In genomic region chrX:20442597-20442996, GRCh38 we compare ENCODE assay signal across 8 cellular contexts.
DNase-seq lines count a peak whose midpoint lies in the region; ATAC-seq, FAIRE-seq and TF ChIP-seq lines count a peak whose summit lies in the region.

No MANE protein-coding gene starts in this region.

- intact Hi-C loops in breast epithelium (cut with DNase I; ENCODE audit: low total_unique reads), result no loop called here

- no peak for TF ChIP-seq POLR2A in breast epithelium (IDR thresholded peaks at IDR 0.05)

- no peak overlapping the region for H3K4me2 ChIP-seq in keratinocyte (ENCODE audit: control insufficient read depth, extremely low read depth, insufficient read depth, low read depth, low read length)

- ATAC-seq in HG02981 (IDR thresholded peaks at IDR 0.05; ENCODE audit: unreplicated experiment) (peak; percentile 55), HG03108 (IDR thresholded peaks at IDR 0.05; ENCODE audit: unreplicated experiment) (no peak)

- H3K9me3 ChIP-seq in WERI-Rb-1 (ENCODE audit: severe bottlenecking), result no peaks in the 10 kb centered on the region
- no peaks in the 10 kb centered on the region for H3K9me3 ChIP-seq in breast epithelium
- H3K9me3 ChIP-seq in keratinocyte (ENCODE audit: control insufficient read depth, low read depth, low read length), result no peaks in the 10 kb centered on the region

- no peaks in the 10 kb centered on the region for H3K79me2 ChIP-seq in keratinocyte (ENCODE audit: control insufficient read depth, insufficient read depth, low read length)

- no peak overlapping the region for H2AFZ ChIP-seq in keratinocyte (ENCODE audit: control insufficient read depth, low read length)

- no peaks in the 10 kb centered on the region for H3K4me1 ChIP-seq in breast epithelium
- H3K4me1 ChIP-seq in keratinocyte (ENCODE audit: control insufficient read depth, extremely low read depth, insufficient read depth, low read length), result no peaks in the 10 kb centered on the region

- H3K36me3 ChIP-seq in WERI-Rb-1 (no peaks in the 10 kb centered on the region), breast epithelium (no peaks in the 10 kb centered on the region), keratinocyte (ENCODE audit: control insufficient read depth in 2 of 2, extremely low read depth in 1 of 2, insufficient read depth in 2 of 2, low read length in 2 of 2) (no peaks in the 10 kb centered on the region)

- H3K9ac ChIP-seq in keratinocyte (ENCODE audit: control insufficient read depth, extremely low read depth, insufficient read depth, low read length), result no peak overlapping the region

- DNase-seq in GM12864 (ENCODE audit: low read depth) (peak; percentile 60), NCI-H2196 (lab: John Stamatoyannopoulos, UW; ENCODE audit: unreplicated experiment) (peak; percentile 49), WERI-Rb-1 (peak; percentile 79), breast epithelium (ENCODE audit: low spot score in 2 of 2) (peak; percentile 46 to 74), keratinocyte (ENCODE audit: low read depth, low spot score) (peak; percentile 52)
- DNase-seq in stimulated activated CD4-positive, alpha-beta T cell treated with anti-CD3 and anti-CD28 coated beads, Interleukin-1b, Interleukin-23, amount 100 ng/mL, for 4 hours (ENCODE audit: low read depth in 2 of 2), result peak; percentile 77 to 79

- no peaks in the 10 kb centered on the region for H3K9me1 ChIP-seq in keratinocyte (ENCODE audit: control insufficient read depth, extremely low read depth, insufficient read depth, low read length)

- peak; percentile 58 for TF ChIP-seq CTCF in GM12864 (IDR thresholded peaks at IDR 0.05; ENCODE audit: low read depth, low read length, missing control alignments)
- TF ChIP-seq CTCF in WERI-Rb-1 (IDR thresholded peaks at IDR 0.05; ENCODE audit: low read depth, low read length), result peak; percentile 76
- peak; percentile 40 to 44 (median 44) for TF ChIP-seq CTCF in breast epithelium (IDR thresholded peaks at IDR 0.05)
- peak; percentile 66 to 77 (median 70) for TF ChIP-seq CTCF in keratinocyte (optimal IDR thresholded peaks at IDR 0.05 in 1 of 3, IDR thresholded peaks at IDR 0.05 in 1 of 3, conservative IDR thresholded peaks at IDR 0.05 in 1 of 3; ENCODE audit: extremely low read depth in 1 of 3, insufficient read depth in 2 of 3, low read length in 3 of 3)

- dilution Hi-C loops in keratinocyte (cut with MboI; ENCODE audit: extremely low pct_ligation_motif_present, low sequenced_read_pairs), result no loop called here

- H4K20me1 ChIP-seq in keratinocyte (ENCODE audit: control insufficient read depth, extremely low read depth, insufficient read depth, low read length), result no peaks in the 10 kb centered on the region

- FAIRE-seq in keratinocyte (lab: Jason Lieb, UNC), result peak; percentile 26

- peaks cover 3% of the 10 kb centered on the region for H3K27me3 ChIP-seq in WERI-Rb-1 (ENCODE audit: insufficient read depth, low read depth, severe bottlenecking)
- H3K27me3 ChIP-seq in breast epithelium, result peaks cover 0 to 46% of the 10 kb centered on the region in 2 donors
- H3K27me3 ChIP-seq in keratinocyte (ENCODE audit: control insufficient read depth, extremely low read depth, insufficient read depth, low read length), result no peaks in the 10 kb centered on the region

- H3K4me3 ChIP-seq in GM12864 (ENCODE audit: low read depth, low read length) (no peak overlapping the region), WERI-Rb-1 (ENCODE audit: low read depth, low read length) (no peak overlapping the region), breast epithelium (no peak overlapping the region), keratinocyte (ENCODE audit: control insufficient read depth in 2 of 3, extremely low read depth in 1 of 3, insufficient read depth in 2 of 3, low read depth in 1 of 3, low read length in 3 of 3) (no peak overlapping the region)

- H3K27ac ChIP-seq in WERI-Rb-1 (no peak overlapping the region), breast epithelium (no peak overlapping the region), keratinocyte (ENCODE audit: control insufficient read depth, insufficient read depth, low read length) (no peak overlapping the region)
